ENCODE assay signal across 26 cellular contexts in genomic region chrX:29547877-29548276, GRCh38.
DNase-seq lines count a peak whose midpoint lies in the region; ATAC-seq, FAIRE-seq and TF ChIP-seq lines count a peak whose summit lies in the region.
"Had no signal": no experiment of that assay in that cellular context is flagged by ENCODE, and none has a peak within 500 bp of the region (broad histone marks: within the 10 kb centered on the region; RNA-seq: fewer than 3 reads in every experiment).

No MANE protein-coding gene starts in this region.

- peak; percentile 68 for ATAC-seq in HG02970 (IDR thresholded peaks at IDR 0.05; ENCODE audit: low FRiP score, unreplicated experiment)
- ATAC-seq in left lung: no peak
- ATAC-seq: HCT116, HepG2, Right ventricle myocardium inferior, T-cell had no signal

- no peaks in the 10 kb centered on the region for H3K9me3 ChIP-seq in left lung
- H3K9me3 ChIP-seq: BE2C, SJSA1 had no signal

- FAIRE-seq in GM18507 (lab: Jason Lieb, UNC) (peak; percentile 56), GM19239 (lab: Jason Lieb, UNC) (peak; percentile 79), colon (lab: Jason Lieb, UNC) (peak; percentile 31)
- FAIRE-seq: HepG2 had no signal

- no peaks in the 10 kb centered on the region for H3K36me3 ChIP-seq in left lung
- H3K36me3 ChIP-seq: BE2C, SJSA1 had no signal

- H3K27ac ChIP-seq in left lung: no peak overlapping the region
- H3K27ac ChIP-seq: PC-9, SJSA1 had no signal

- H3K27me3 ChIP-seq in left lung: no peaks in the 10 kb centered on the region
- H3K27me3 ChIP-seq: BE2C, SJSA1 had no signal

- intact Hi-C loops in left lung (cut with DNase I): no loop called here

- DNase-seq in GM18507 (ENCODE audit: extremely low spot score, insufficient read length, low read depth): no peak
- DNase-seq in GM19239 (ENCODE audit: insufficient read length, low spot score): no peak
- DNase-seq in NCI-H1436 treated with DMSO at 0.1 percent for 48 hours (lab: John Stamatoyannopoulos, UW): no peak
- no peak for DNase-seq in left lung
- no peak for DNase-seq in GM03348 (ENCODE audit: low spot score)
- DNase-seq: 8988T; ACHN; BE2C; CD8-positive, alpha-beta memory T cell; DND-41; Karpas-422; NCI-H1092 treated with DMSO at 0.1 percent for 48 hours; NCI-H1436; NCI-H1930; NCI-H2107; NCI-H446; NCI-H526; NCI-H82; PC-9; T-cell had no signal

- H3K4me3 ChIP-seq in left lung: no peak overlapping the region
- H3K4me3 ChIP-seq: PC-9, SJSA1 had no signal

- TF ChIP-seq CTCF in left lung (IDR thresholded peaks at IDR 0.05): no peak

- H3K4me1 ChIP-seq in left lung: no peaks in the 10 kb centered on the region
- H3K4me1 ChIP-seq: BE2C, SJSA1 had no signal
